In genomic region chr12:110379201-110379600, GRCh38 we compare ENCODE assay signal across 18 cellular contexts. TPM values are rescaled to one million over a fixed set of nuclear protein-coding genes. Genes with fewer than 3 reads are reported as not detected.
DNase-seq lines count a peak whose midpoint lies in the region; ATAC-seq and TF ChIP-seq lines count a peak whose summit lies in the region.
"Had no signal": no experiment of that assay in that cellular context is flagged by ENCODE, and none has a peak within 500 bp of the region (broad histone marks: within the 10 kb centered on the region; RNA-seq: fewer than 3 reads in every experiment).

No MANE protein-coding gene starts in this region.

- no peaks in the 10 kb centered on the region for H3K9me3 Mint-ChIP-seq in H9
- H3K9me3 Mint-ChIP-seq: activated naive CD4-positive, alpha-beta T cell treated with anti-CD3 and anti-CD28 coated beads, Interleukin-2, amount 50 U/mL, for 24 hours; central memory CD8-positive, alpha-beta T cell; GM23338; naive thymus-derived CD8-positive, alpha-beta T cell had no signal

- peaks cover 46 to 84% (median 78%) of the 10 kb centered on the region in 3 experiments for H3K36me3 Mint-ChIP-seq in H9 (ENCODE audit: insufficient read depth in 1 of 3, low read depth in 3 of 3)

- no peak for TF ChIP-seq CTCF in BJ (IDR thresholded peaks at IDR 0.05; ENCODE audit: insufficient read depth, low read depth, low read length)
- no peak for TF ChIP-seq CTCF in OCI-LY7 (conservative IDR thresholded peaks at IDR 0.05; ENCODE audit: low read length)
- no peak for TF ChIP-seq CTCF in gastrocnemius medialis (IDR thresholded peaks at IDR 0.05 in 4 of 5, conservative IDR thresholded peaks at IDR 0.05 in 1 of 5)
- no peak for TF ChIP-seq CTCF in H9 (conservative IDR thresholded peaks at IDR 0.05)

- no peak overlapping the region for H3K18ac ChIP-seq in H9 (ENCODE audit: insufficient read length, low read depth, low read length)

- H2BK120ac ChIP-seq in H9 (ENCODE audit: low read depth, low read length, poor library complexity, severe bottlenecking): no peak overlapping the region

- CTCF ChIA-PET in BJ (lab: Yijun Ruan, JAX): interaction anchor here (0.7 kb wide), 1 partner anchor 277 kb away, joined by 3 read pairs; no protein-coding TSS in a partner anchor
- CTCF ChIA-PET in OCI-LY7 (lab: Charles Lee; ENCODE audit: unreplicated experiment): no interaction called here

- no peaks in the 10 kb centered on the region for H3K9me3 ChIP-seq in OCI-LY7 (ENCODE audit: low read length)
- H3K9me3 ChIP-seq in gastrocnemius medialis: no peaks in the 10 kb centered on the region
- no peaks in the 10 kb centered on the region for H3K9me3 ChIP-seq in H9 (ENCODE audit: control insufficient read depth, low read depth, low read length)
- H3K9me3 ChIP-seq: tibial nerve had no signal

- WGBS in H9 (ENCODE audit: extremely low coverage, insufficient read length, low lambda C conversion rate): no CpG with 5 or more reads among the region's 3 CpGs

- H3K4me1 Mint-ChIP-seq in H9: no peaks in the 10 kb centered on the region
- H3K4me1 Mint-ChIP-seq: activated naive CD4-positive, alpha-beta T cell treated with anti-CD3 and anti-CD28 coated beads, Interleukin-2, amount 50 U/mL, for 24 hours; central memory CD8-positive, alpha-beta T cell; GM23338 had no signal

- H3K27ac ChIP-seq in OCI-LY7 (ENCODE audit: low read depth, low read length, poor library complexity, severe bottlenecking): no peak overlapping the region
- H3K27ac ChIP-seq in gastrocnemius medialis: peak overlapping the region; percentile 63 to 80 (median 68)
- no peak overlapping the region for H3K27ac ChIP-seq in H9 (ENCODE audit: insufficient read length, low read depth, low read length)

- no peak overlapping the region for H4K91ac ChIP-seq in H9 (ENCODE audit: insufficient read length, low read depth, low read length)

- in situ Hi-C loops in gastrocnemius medialis (cut with MboI; ENCODE audit: low sequenced_read_pairs in 4 of 4): no loop called here

- H2BK15ac ChIP-seq in H9 (ENCODE audit: low read depth, low read length): no peak overlapping the region

- no peaks in the 10 kb centered on the region for H3K27me3 ChIP-seq in BJ (ENCODE audit: control insufficient read depth, insufficient read depth, low read length)
- H3K27me3 ChIP-seq in gastrocnemius medialis: no peaks in the 10 kb centered on the region
- H3K27me3 ChIP-seq in H9 (ENCODE audit: insufficient read depth, low read length): no peaks in the 10 kb centered on the region
- H3K27me3 ChIP-seq: tibial nerve had no signal

- no peak overlapping the region for H3K9ac ChIP-seq in H9 (ENCODE audit: extremely low read depth, insufficient read length, low read length)

- POLR2A ChIA-PET in BJ (lab: Charles Lee) (no interaction called here), OCI-LY7 (lab: Charles Lee) (interaction anchor here (1.3 to 1.4 kb wide), 2 partner anchors 10 to 18 kb away, joined by 3 to 6 read pairs; no protein-coding TSS in a partner anchor)

- H4K20me1 ChIP-seq in OCI-LY7 (ENCODE audit: insufficient read depth, low read length): no peaks in the 10 kb centered on the region
- H4K20me1 ChIP-seq in H9 (ENCODE audit: control insufficient read depth, insufficient read depth, insufficient read length): no peaks in the 10 kb centered on the region

- no peaks in the 10 kb centered on the region for H3K23me2 ChIP-seq in H9 (ENCODE audit: insufficient read length, low read depth, low read length, poor library complexity, severe bottlenecking)

- no peak overlapping the region for H2AK5ac ChIP-seq in H9 (ENCODE audit: insufficient read length, low read length)

- peaks cover 14% of the 10 kb centered on the region for H3K36me3 ChIP-seq in BJ (ENCODE audit: control insufficient read depth, insufficient read depth, low read length)
- peaks cover 91% of the 10 kb centered on the region for H3K36me3 ChIP-seq in OCI-LY7 (ENCODE audit: insufficient read depth, low read length)
- H3K36me3 ChIP-seq in gastrocnemius medialis: peaks cover 0 to 77% of the 10 kb centered on the region in 2 donors

- no peak overlapping the region for H3K4ac ChIP-seq in H9 (ENCODE audit: low read depth, low read length)

- no peak overlapping the region for H3K4me3 ChIP-seq in BJ (ENCODE audit: low read depth, low read length)
- H3K4me3 ChIP-seq in OCI-LY7 (ENCODE audit: low read depth, low read length, poor library complexity, severe bottlenecking): no peak overlapping the region
- no peak overlapping the region for H3K4me3 ChIP-seq in gastrocnemius medialis
- H3K4me3 ChIP-seq: GM23338, lung, tibial nerve had no signal

- TF ChIP-seq POLR2A in gastrocnemius medialis (IDR thresholded peaks at IDR 0.05): no peak
- no peak for TF ChIP-seq POLR2A in GM18505 (IDR thresholded peaks at IDR 0.05; ENCODE audit: borderline replicate concordance, extremely low read depth, insufficient read depth, insufficient read length)

- H2BK20ac ChIP-seq in H9 (ENCODE audit: low read depth, low read length, poor library complexity, severe bottlenecking): no peak overlapping the region

- DNase-seq in BJ (ENCODE audit: low read depth): peak; percentile 27
- DNase-seq in OCI-LY7 (ENCODE audit: low spot score): no peak
- peak; percentile 84 for DNase-seq in fibroblast of gingiva (ENCODE audit: low read depth)
- DNase-seq in gastrocnemius medialis: no peak
- no peak for DNase-seq in H9
- DNase-seq in NAMALWA (ENCODE audit: low spot score): no peak
- DNase-seq: naive thymus-derived CD8-positive, alpha-beta T cell; NCI-H2029 treated with DMSO at 0.1 percent for 48 hours; NCI-H524 treated with DMSO at 0.1 percent for 48 hours had no signal

- no peaks in the 10 kb centered on the region for H3K9me2 ChIP-seq in OCI-LY7 (ENCODE audit: insufficient read depth, low read length)

- H3K27ac Mint-ChIP-seq in H9: no peak overlapping the region
- H3K27ac Mint-ChIP-seq: activated naive CD4-positive, alpha-beta T cell treated with anti-CD3 and anti-CD28 coated beads, Interleukin-2, amount 50 U/mL, for 24 hours; B cell; GM23338 had no signal

- no peak overlapping the region for H3T11ph ChIP-seq in H9 (ENCODE audit: low read length)

- H4K8ac ChIP-seq in H9 (replicated peaks; ENCODE audit: insufficient read length, low read depth, low read length): no peak overlapping the region

- H3K27me3 Mint-ChIP-seq in H9 (ENCODE audit: low read depth): no peaks in the 10 kb centered on the region
- H3K27me3 Mint-ChIP-seq: activated naive CD4-positive, alpha-beta T cell treated with anti-CD3 and anti-CD28 coated beads, Interleukin-2, amount 50 U/mL, for 24 hours; B cell; central memory CD8-positive, alpha-beta T cell; naive thymus-derived CD8-positive, alpha-beta T cell had no signal

- H4K5ac ChIP-seq in H9 (ENCODE audit: insufficient read length, low read depth, low read length): no peak overlapping the region

- no peak overlapping the region for H2AFZ ChIP-seq in OCI-LY7 (ENCODE audit: low read length)
- no peak overlapping the region for H2AFZ ChIP-seq in H9 (ENCODE audit: low read length)
- H2AFZ ChIP-seq: GM23338 had no signal

- TSS peak; percentile 48 for BruUV-seq in OCI-LY7 (replicated peaks; lab: Mats Ljungman, UMichigan)

- no peak overlapping the region for H2BK12ac ChIP-seq in H9 (ENCODE audit: insufficient read length, low read depth, low read length)

- ATAC-seq in gastrocnemius medialis: peak; percentile 59 to 63
- ATAC-seq in GM18505 (IDR thresholded peaks at IDR 0.05; ENCODE audit: unreplicated experiment): no peak
- no peak for ATAC-seq in GM19452 (IDR thresholded peaks at IDR 0.05; ENCODE audit: unreplicated experiment)
- ATAC-seq: activated CD4-positive, CD25-positive, alpha-beta regulatory T cell treated with anti-CD3 and anti-CD28 coated beads, Interleukin-2, amount 50 U/mL, for 24 hours; GM23338; naive thymus-derived CD8-positive, alpha-beta T cell had no signal

- H3K4me2 ChIP-seq in OCI-LY7 (ENCODE audit: low read length): no peak overlapping the region
- H3K4me2 ChIP-seq in H9 (ENCODE audit: insufficient read depth, insufficient read length, low read length): no peak overlapping the region
- H3K4me2 ChIP-seq: GM23338 had no signal

- H3K79me1 ChIP-seq in H9 (ENCODE audit: insufficient read depth, low read depth, low read length, poor library complexity, severe bottlenecking): no peaks in the 10 kb centered on the region

- H3K56ac ChIP-seq in H9 (ENCODE audit: insufficient read length, low read depth, low read length): no peak overlapping the region

- no peak overlapping the region for H3K14ac ChIP-seq in H9 (ENCODE audit: insufficient read depth, low read length)

- intact Hi-C loops in OCI-LY7 (cut with micrococcal nuclease; ENCODE audit: unreplicated experiment) (no loop called here), gastrocnemius medialis (cut with DNase I; ENCODE audit: low total_unique reads) (no loop called here)

- no peak overlapping the region for H2BK5ac ChIP-seq in H9 (ENCODE audit: insufficient read length, low read length)

- H3K4me1 ChIP-seq in OCI-LY7 (ENCODE audit: insufficient read depth, low read length, poor library complexity, severe bottlenecking): peaks cover 20% of the 10 kb centered on the region
- H3K4me1 ChIP-seq in gastrocnemius medialis: peaks cover 15 to 27% of the 10 kb centered on the region in 2 donors
- no peaks in the 10 kb centered on the region for H3K4me1 ChIP-seq in H9 (ENCODE audit: insufficient read depth, low read length)
- H3K4me1 ChIP-seq: tibial nerve had no signal

- H3K79me2 ChIP-seq in OCI-LY7 (ENCODE audit: insufficient read depth, low read depth, low read length): peaks cover 4% of the 10 kb centered on the region; the same call in 1 of the 2 replicates
- H3K79me2 ChIP-seq in H9 (ENCODE audit: insufficient read depth, low read length): no peaks in the 10 kb centered on the region

- no peak overlapping the region for H3K4me3 Mint-ChIP-seq in H9
- H3K4me3 Mint-ChIP-seq: activated naive CD4-positive, alpha-beta T cell treated with anti-CD3 and anti-CD28 coated beads, Interleukin-2, amount 50 U/mL, for 24 hours; B cell; central memory CD8-positive, alpha-beta T cell; GM23338; naive thymus-derived CD8-positive, alpha-beta T cell had no signal

- no peak overlapping the region for H3K23ac ChIP-seq in H9 (ENCODE audit: insufficient read length, low read depth, low read length)

RNA-seq across cellular contexts. Expression of gene ANAPC7, which starts 24.3 kb away (rescaled TPM):
- polyA plus RNA-seq in BJ (2011; rRNA removed): 32.6 and 43.0 TPM in 2 replicates
- polyA minus RNA-seq in BJ (2011; rRNA and poly(A)+ RNA removed): 25.4 and 28.1 TPM in 2 replicates
- 84.7 and 105 TPM in 2 replicates for total RNA-seq in OCI-LY7 (2014; rRNA removed; shearing (Covaris generic))
- total RNA-seq in OCI-LY7 (2022) (120 and 136 TPM in 2 replicates), gastrocnemius medialis (10 to 100 TPM; 27.5 to 57.1 (median 38.2) TPM), H9 (2021) (87.7 and 91.1 TPM in 2 replicates)

Comparison
In these comparisons a context has a peak if more than half of its experiments do, and no peak if none do; other contexts are left out.
1. DNase-seq: peak in BJ (single experiment) and fibroblast of gingiva (single experiment); none in OCI-LY7 (single experiment), gastrocnemius medialis (0 of 2), H9 (single experiment) and NAMALWA (single experiment).
2. H3K27ac ChIP-seq: peak in gastrocnemius medialis (4 of 4); none in OCI-LY7 (single experiment) and H9 (single experiment).
3. ATAC-seq: peak in gastrocnemius medialis (2 of 2); none in GM18505 (single experiment) and GM19452 (single experiment).